In the genomic region with DNA sequence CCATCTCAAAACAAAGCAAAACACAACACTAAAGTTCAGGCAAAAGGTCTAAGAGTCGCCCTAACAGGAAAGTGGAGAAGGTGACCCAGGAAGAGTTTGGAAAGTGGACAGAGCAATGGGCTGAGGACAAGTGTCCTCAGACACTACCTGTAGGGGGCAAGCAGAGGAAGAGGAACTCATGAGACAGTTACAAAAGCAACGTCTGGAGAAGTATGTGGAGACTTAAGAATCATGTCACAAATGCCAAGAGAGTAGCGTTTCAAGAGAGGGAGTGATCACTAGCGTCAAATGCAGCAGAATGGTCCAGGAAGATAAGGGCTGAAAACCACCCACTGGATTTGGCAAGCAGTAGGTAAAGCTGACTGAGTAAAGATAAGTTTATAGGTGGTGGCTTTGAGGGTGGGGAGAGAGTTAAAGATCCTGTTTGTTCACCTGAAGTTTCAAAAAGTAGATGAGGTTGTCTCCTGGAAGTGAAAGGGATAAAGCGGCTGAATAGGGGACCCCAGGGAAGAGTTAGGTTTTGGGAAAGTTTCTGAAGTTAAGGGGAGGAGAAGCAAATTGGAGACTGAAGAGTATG, we compare ENCODE assay signal across 1 cellular context.
TF ChIP-seq lines count a peak whose summit lies in the region.

No MANE protein-coding gene starts in this region.

TF ChIP-seq in K562, 482 proteins besides CTCF, POLR2A, EP300 and RAD21 (continued from another document and continues in another):
- TF ChIP-seq MEIS2 (IDR thresholded peaks at IDR 0.05; ENCODE audit: partially characterized antibody) = peak; percentile 85
- TF ChIP-seq ZSCAN29 (IDR thresholded peaks at IDR 0.05) = no peak
- TF ChIP-seq ATF2 (CRISPR knock-in tag; IDR thresholded peaks at IDR 0.05) = no peak
- TF ChIP-seq ZNF76 (CRISPR knock-in tag; IDR thresholded peaks at IDR 0.05; ENCODE audit: borderline replicate concordance) = no peak
- peak; percentile 90 for TF ChIP-seq EHMT2 (IDR thresholded peaks at IDR 0.05)
- no peak for TF ChIP-seq THRA (IDR thresholded peaks at IDR 0.05)
- TF ChIP-seq ELF2 (CRISPR knock-in tag; IDR thresholded peaks at IDR 0.05) = no peak
- no peak for TF ChIP-seq PCBP2 (IDR thresholded peaks at IDR 0.05; ENCODE audit: low read depth, low read length, poor library complexity, severe bottlenecking)
- TF ChIP-seq NUFIP1 (IDR thresholded peaks at IDR 0.05; ENCODE audit: partially characterized antibody) = no peak
- no peak for TF ChIP-seq TCF7L2 (IDR thresholded peaks at IDR 0.05; ENCODE audit: low read depth, low read length)
- no peak for TF ChIP-seq FOS (IDR thresholded peaks at IDR 0.05; ENCODE audit: extremely low read depth, insufficient read length)
- peak in 1 of 3 experiments; percentile 72; a peak in 2 of 6 replicates for TF ChIP-seq ZBTB11 (CRISPR knock-in tag; IDR thresholded peaks at IDR 0.05)
- no peak for TF ChIP-seq CCAR2 (IDR thresholded peaks at IDR 0.05; ENCODE audit: low read depth, low read length)
- peak; percentile 59 for TF ChIP-seq ZBTB40 (IDR thresholded peaks at IDR 0.05)
- no peak for TF ChIP-seq ZBTB40 (CRISPR knock-in tag; IDR thresholded peaks at IDR 0.05)
- no peak for TF ChIP-seq CBX2 (IDR thresholded peaks at IDR 0.05; ENCODE audit: insufficient read depth, low read length, poor library complexity, severe bottlenecking)
- peak; percentile 99 for TF ChIP-seq NCOR1 (IDR thresholded peaks at IDR 0.05)
- TF ChIP-seq ZNF644 (tag; IDR thresholded peaks at IDR 0.05; ENCODE audit: low read depth) = 0 out of 2 replicates have a peak, but pooled peaks have one; percentile 53
- TF ChIP-seq, protein P1, sequence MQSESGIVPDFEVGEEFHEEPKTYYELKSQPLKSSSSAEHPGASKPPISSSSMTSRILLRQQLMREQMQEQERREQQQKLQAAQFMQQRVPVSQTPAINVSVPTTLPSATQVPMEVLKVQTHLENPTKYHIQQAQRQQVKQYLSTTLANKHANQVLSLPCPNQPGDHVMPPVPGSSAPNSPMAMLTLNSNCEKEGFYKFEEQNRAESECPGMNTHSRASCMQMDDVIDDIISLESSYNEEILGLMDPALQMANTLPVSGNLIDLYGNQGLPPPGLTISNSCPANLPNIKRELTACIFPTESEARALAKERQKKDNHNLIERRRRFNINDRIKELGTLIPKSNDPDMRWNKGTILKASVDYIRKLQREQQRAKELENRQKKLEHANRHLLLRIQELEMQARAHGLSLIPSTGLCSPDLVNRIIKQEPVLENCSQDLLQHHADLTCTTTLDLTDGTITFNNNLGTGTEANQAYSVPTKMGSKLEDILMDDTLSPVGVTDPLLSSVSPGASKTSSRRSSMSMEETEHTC (IDR thresholded peaks at IDR 0.05) = peak; percentile 42; the same call in 1 of the 2 replicates
- TF ChIP-seq, protein P2, sequence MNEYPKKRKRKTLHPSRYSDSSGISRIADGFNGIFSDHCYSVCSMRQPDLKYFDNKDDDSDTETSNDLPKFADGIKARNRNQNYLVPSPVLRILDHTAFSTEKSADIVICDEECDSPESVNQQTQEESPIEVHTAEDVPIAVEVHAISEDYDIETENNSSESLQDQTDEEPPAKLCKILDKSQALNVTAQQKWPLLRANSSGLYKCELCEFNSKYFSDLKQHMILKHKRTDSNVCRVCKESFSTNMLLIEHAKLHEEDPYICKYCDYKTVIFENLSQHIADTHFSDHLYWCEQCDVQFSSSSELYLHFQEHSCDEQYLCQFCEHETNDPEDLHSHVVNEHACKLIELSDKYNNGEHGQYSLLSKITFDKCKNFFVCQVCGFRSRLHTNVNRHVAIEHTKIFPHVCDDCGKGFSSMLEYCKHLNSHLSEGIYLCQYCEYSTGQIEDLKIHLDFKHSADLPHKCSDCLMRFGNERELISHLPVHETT (CRISPR knock-in tag; conservative IDR thresholded peaks at IDR 0.05 in 1 of 2, IDR thresholded peaks at IDR 0.05 in 1 of 2) = peak in 1 of 2 experiments; percentile 79; a peak in 1 of 4 replicates
- no peak for TF ChIP-seq DLX4 (CRISPR knock-in tag; IDR thresholded peaks at IDR 0.05)
- no peak for TF ChIP-seq RBM17 (IDR thresholded peaks at IDR 0.05; ENCODE audit: borderline replicate concordance, low read depth, low read length)
- no peak for TF ChIP-seq ZNF143 (CRISPR knock-in tag; IDR thresholded peaks at IDR 0.05)
- TF ChIP-seq MCM2 (IDR thresholded peaks at IDR 0.05; ENCODE audit: low read depth) = no peak
- TF ChIP-seq NELFE (IDR thresholded peaks at IDR 0.05; ENCODE audit: insufficient read depth, insufficient read length) = no peak
- peak in 1 of 2 experiments; percentile 69; a peak in 3 of 4 replicates for TF ChIP-seq FOXK2 (conservative IDR thresholded peaks at IDR 0.05 in 1 of 2, IDR thresholded peaks at IDR 0.05 in 1 of 2; ENCODE audit: low read depth in 2 of 2)
- TF ChIP-seq CBX1 (IDR thresholded peaks at IDR 0.05; ENCODE audit: low read depth) = no peak
- TF ChIP-seq ZNF274 (IDR thresholded peaks at IDR 0.05; ENCODE audit: borderline replicate concordance, low read depth, low read length) = peak; percentile 49; the same call in 1 of the 2 replicates
- no peak for TF ChIP-seq MXD1 (CRISPR knock-in tag; IDR thresholded peaks at IDR 0.05; ENCODE audit: borderline replicate concordance, poor library complexity, severe bottlenecking)
- no peak for TF ChIP-seq SIRT6 (IDR thresholded peaks at IDR 0.05; ENCODE audit: low read depth, low read length)
- no peak; the same call in 1 of the 2 replicates for TF ChIP-seq NCOA6 (IDR thresholded peaks at IDR 0.05)
- TF ChIP-seq, protein P3, sequence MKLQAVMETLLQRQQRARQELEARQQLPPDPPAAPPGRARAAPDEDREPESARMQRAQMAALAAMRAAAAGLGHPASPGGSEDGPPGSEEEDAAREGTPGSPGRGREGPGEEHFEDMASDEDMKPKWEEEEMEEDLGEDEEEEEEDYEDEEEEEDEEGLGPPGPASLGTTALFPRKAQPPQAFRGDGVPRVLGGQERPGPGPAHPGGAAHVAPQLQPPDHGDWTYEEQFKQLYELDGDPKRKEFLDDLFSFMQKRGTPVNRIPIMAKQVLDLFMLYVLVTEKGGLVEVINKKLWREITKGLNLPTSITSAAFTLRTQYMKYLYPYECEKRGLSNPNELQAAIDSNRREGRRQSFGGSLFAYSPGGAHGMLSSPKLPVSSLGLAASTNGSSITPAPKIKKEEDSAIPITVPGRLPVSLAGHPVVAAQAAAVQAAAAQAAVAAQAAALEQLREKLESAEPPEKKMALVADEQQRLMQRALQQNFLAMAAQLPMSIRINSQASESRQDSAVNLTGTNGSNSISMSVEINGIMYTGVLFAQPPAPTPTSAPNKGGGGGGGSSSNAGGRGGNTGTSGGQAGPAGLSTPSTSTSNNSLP (IDR thresholded peaks at IDR 0.05; ENCODE audit: borderline replicate concordance, low read depth, low read length) = no peak
- TF ChIP-seq HDAC6 (IDR thresholded peaks at IDR 0.05; ENCODE audit: low read depth, low read length) = no peak
